Comparison of ENCODE assay signal across 1 cellular context in genomic region chr6:134174790-134175531, GRCh38.
TF ChIP-seq lines count a peak whose summit lies in the region.

No MANE protein-coding gene starts in this region.

TF ChIP-seq in GM12878, 131 proteins besides CTCF, POLR2A, EP300 and RAD21 (continued from another document):
- no peak for TF ChIP-seq HSF1 (IDR thresholded peaks at IDR 0.05; ENCODE audit: low read depth, low read length)
